25 cellular contexts compared by ENCODE assay signal in genomic region chr11:61735391-61735790, GRCh38. TPM values are rescaled to one million over a fixed set of nuclear protein-coding genes. Genes with fewer than 3 reads are reported as not detected.
DNase-seq lines count a peak whose midpoint lies in the region; FAIRE-seq and TF ChIP-seq lines count a peak whose summit lies in the region.
"Had no signal": no experiment of that assay in that cellular context is flagged by ENCODE, and none has a peak within 500 bp of the region (broad histone marks: within the 10 kb centered on the region; RNA-seq: fewer than 3 reads in every experiment).

No MANE protein-coding gene starts in this region.

- no peak overlapping the region for H3K27ac Mint-ChIP-seq in activated naive CD8-positive, alpha-beta T cell treated with anti-CD3 and anti-CD28 coated beads for 36 hours
- H3K27ac Mint-ChIP-seq: CD4-positive, alpha-beta memory T cell; CD4-positive, CD25-positive, alpha-beta regulatory T cell had no signal

- intact Hi-C loops in dorsolateral prefrontal cortex (cut with DNase I): loop anchor here (5.0 to 10.0 kb wide), 2 partner anchors 151 to 153 kb away; partner anchors contain the start of gene SYT7 (in 2 of the 2)
- intact Hi-C loops in kidney (cut with DNase I): no loop called here
- intact Hi-C loops in breast epithelium (cut with DNase I; ENCODE audit: low total_unique reads): loop anchor here (10.0 kb wide), 1 partner anchor 61 kb away; no protein-coding TSS in a partner anchor

- FAIRE-seq in kidney (lab: Jason Lieb, UNC): no peak
- FAIRE-seq: A204.1, G401.6, GM12891, GM19239 had no signal

- no peak overlapping the region for H3K9ac ChIP-seq in kidney (ENCODE audit: low read length in 2 of 2)
- H3K9ac ChIP-seq: BLaER1 had no signal

- H3K9me3 Mint-ChIP-seq in activated naive CD8-positive, alpha-beta T cell treated with anti-CD3 and anti-CD28 coated beads for 36 hours: no peaks in the 10 kb centered on the region
- H3K9me3 Mint-ChIP-seq: CD4-positive, alpha-beta memory T cell; CD8-positive, alpha-beta memory T cell had no signal

- no peaks in the 10 kb centered on the region for H3K27me3 Mint-ChIP-seq in activated naive CD8-positive, alpha-beta T cell treated with anti-CD3 and anti-CD28 coated beads for 36 hours
- H3K27me3 Mint-ChIP-seq: CD4-positive, alpha-beta memory T cell; CD4-positive, CD25-positive, alpha-beta regulatory T cell had no signal

- H3K27ac ChIP-seq in angular gyrus (ENCODE audit: low read depth, low read length) (peak overlapping the region; percentile 72), dorsolateral prefrontal cortex (peak overlapping the region in 39 of 59 donors; percentile 17 to 94 (median 68)), kidney (ENCODE audit: low read depth in 2 of 2, low read length in 2 of 2) (no peak overlapping the region), temporal lobe (ENCODE audit: low read depth, low read length) (peak overlapping the region; percentile 64), breast epithelium (no peak overlapping the region)
- H3K27ac ChIP-seq: BLaER1 had no signal

- TF ChIP-seq POLR2A in breast epithelium (IDR thresholded peaks at IDR 0.05): no peak

- H3K36me3 Mint-ChIP-seq in activated naive CD8-positive, alpha-beta T cell treated with anti-CD3 and anti-CD28 coated beads for 36 hours: no peaks in the 10 kb centered on the region
- H3K36me3 Mint-ChIP-seq: CD4-positive, alpha-beta memory T cell; CD4-positive, CD25-positive, alpha-beta regulatory T cell; CD8-positive, alpha-beta memory T cell had no signal

- no peaks in the 10 kb centered on the region for H3K27me3 ChIP-seq in dorsolateral prefrontal cortex
- H3K27me3 ChIP-seq in breast epithelium: no peaks in the 10 kb centered on the region
- H3K27me3 ChIP-seq: BE2C, BLaER1 had no signal

- no peak overlapping the region for H3K4me3 Mint-ChIP-seq in activated naive CD8-positive, alpha-beta T cell treated with anti-CD3 and anti-CD28 coated beads for 36 hours
- H3K4me3 Mint-ChIP-seq: CD14-positive monocyte; CD4-positive, alpha-beta memory T cell; CD4-positive, CD25-positive, alpha-beta regulatory T cell; CD8-positive, alpha-beta memory T cell had no signal

- TF ChIP-seq CTCF in dorsolateral prefrontal cortex (IDR thresholded peaks at IDR 0.05 in 54 of 56, conservative IDR thresholded peaks at IDR 0.05 in 2 of 56; ENCODE audit: low read depth in 1 of 56, partially characterized antibody in 56 of 56) (no peak), kidney (IDR thresholded peaks at IDR 0.05; ENCODE audit: borderline replicate concordance, extremely low read depth, insufficient read depth) (no peak), breast epithelium (IDR thresholded peaks at IDR 0.05) (no peak)

- H3K9me3 ChIP-seq in kidney (ENCODE audit: control insufficient read depth in 1 of 2, low read length in 2 of 2) (no peaks in the 10 kb centered on the region), breast epithelium (no peaks in the 10 kb centered on the region)
- H3K9me3 ChIP-seq: BE2C, BLaER1 had no signal

- no peak overlapping the region for H3K4me3 ChIP-seq in dorsolateral prefrontal cortex
- no peak overlapping the region for H3K4me3 ChIP-seq in kidney (ENCODE audit: low read length in 2 of 2)
- H3K4me3 ChIP-seq in breast epithelium: no peak overlapping the region
- H3K4me3 ChIP-seq: BLaER1 had no signal

- DNase-seq in dorsolateral prefrontal cortex (no peak), kidney (peak; percentile 68), NCI-H146 treated with DMSO at 0.1 percent for 48 hours (lab: John Stamatoyannopoulos, UW; ENCODE audit: unreplicated experiment) (no peak), breast epithelium (ENCODE audit: low spot score in 2 of 2) (no peak), RKO (ENCODE audit: low spot score) (no peak)
- DNase-seq in activated naive CD8-positive, alpha-beta T cell treated with anti-CD3 and anti-CD28 coated beads for 36 hours: no peak
- DNase-seq: 8988T; ACHN; BE2C; C1 segment of cervical spinal cord; CD4-positive, alpha-beta memory T cell; CD4-positive, CD25-positive, alpha-beta regulatory T cell; CD8-positive, alpha-beta memory T cell; COR-L47; DMS 273 treated with DMSO at 0.1 percent for 48 hours; DMS79 treated with DMSO at 0.1 percent for 48 hours; GF-D8 had no signal

- peaks cover 2% of the 10 kb centered on the region for H3K4me1 Mint-ChIP-seq in activated naive CD8-positive, alpha-beta T cell treated with anti-CD3 and anti-CD28 coated beads for 36 hours

- H3K36me3 ChIP-seq in kidney (ENCODE audit: control insufficient read depth in 1 of 2, insufficient read depth in 2 of 2, low read length in 2 of 2) (peaks cover 0 to 6% of the 10 kb centered on the region in 2 donors), breast epithelium (peaks cover 10% of the 10 kb centered on the region)
- H3K36me3 ChIP-seq: BE2C, BLaER1 had no signal

- H3K4me1 ChIP-seq in kidney (ENCODE audit: control insufficient read depth in 1 of 2, insufficient read depth in 1 of 2, low read depth in 1 of 2, low read length in 2 of 2) (peaks cover 0 to 3% of the 10 kb centered on the region in 2 donors), breast epithelium (peaks cover 0 to 11% of the 10 kb centered on the region in 2 donors)

RNA-seq across cellular contexts. Expression of gene MYRF, which starts 17.0 kb away (rescaled TPM):
- 100 to 1,000 TPM in 87 of 120 experiments, 10 to 100 TPM in 33; 23.0 to 708 (median 141) TPM for total RNA-seq in dorsolateral prefrontal cortex
- 36.3 TPM for total RNA-seq in kidney
- polyA plus RNA-seq in kidney (ENCODE audit: insufficient read depth, low read depth, low replicate concordance): 6.0 TPM
- total RNA-seq in temporal lobe: 1.2 TPM
- 1 to 10 TPM in 1 of 3 donors, under 1 TPM in 2; 0.32 to 6.9 (median 0.66) TPM for total RNA-seq in breast epithelium
- under 1 TPM; 0.68 to 0.70 TPM for total RNA-seq in activated naive CD8-positive, alpha-beta T cell treated with anti-CD3 and anti-CD28 coated beads for 36 hours

RNA-seq across cellular contexts. Expression of gene DAGLA, which starts 55.2 kb away (rescaled TPM):
- total RNA-seq in dorsolateral prefrontal cortex (10 to 100 TPM; 12.9 to 58.9 (median 36.2) TPM), kidney (3.9 TPM), temporal lobe (7.4 TPM), breast epithelium (1 to 10 TPM; 2.4 to 4.5 (median 3.3) TPM)
- polyA plus RNA-seq in kidney (ENCODE audit: insufficient read depth, low read depth, low replicate concordance): 1.4 TPM
- under 1 TPM; 0.12 to 0.22 TPM for total RNA-seq in activated naive CD8-positive, alpha-beta T cell treated with anti-CD3 and anti-CD28 coated beads for 36 hours
- polyA plus RNA-seq: CD8-positive, alpha-beta memory T cell had no signal

RNA-seq across cellular contexts. Expression of gene TMEM258, which starts 57.0 kb away (rescaled TPM):
- total RNA-seq in dorsolateral prefrontal cortex (100 to 1,000 TPM in 1 of 120 experiments, 10 to 100 TPM in 119; 40.6 to 123 (median 65.5) TPM), kidney (92.1 TPM), temporal lobe (17.2 TPM), breast epithelium (10 to 100 TPM; 35.4 to 55.4 (median 35.7) TPM)
- polyA plus RNA-seq in kidney (ENCODE audit: insufficient read depth, low read depth, low replicate concordance): 228 TPM
- 100 to 1,000 TPM; 143 TPM for total RNA-seq in activated naive CD8-positive, alpha-beta T cell treated with anti-CD3 and anti-CD28 coated beads for 36 hours

RNA-seq across cellular contexts. Expression of gene FEN1, which starts 57.3 kb away (rescaled TPM):
- total RNA-seq in dorsolateral prefrontal cortex: 10 to 100 TPM in 100 of 120 experiments, 1 to 10 TPM in 20; 4.7 to 24.3 (median 13.8) TPM
- total RNA-seq in kidney: 8.8 TPM
- 8.5 TPM for polyA plus RNA-seq in kidney (ENCODE audit: insufficient read depth, low read depth, low replicate concordance)
- total RNA-seq in temporal lobe: 10.6 TPM
- total RNA-seq in breast epithelium: 1 to 10 TPM; 5.9 to 9.2 (median 8.5) TPM
- total RNA-seq in activated naive CD8-positive, alpha-beta T cell treated with anti-CD3 and anti-CD28 coated beads for 36 hours: 100 to 1,000 TPM; 135 to 140 TPM

Comparison
In these comparisons a context has a peak if more than half of its experiments do, and no peak if none do; other contexts are left out.
1. H3K27ac ChIP-seq: peak in angular gyrus (single experiment), dorsolateral prefrontal cortex (39 of 59) and temporal lobe (single experiment); none in kidney (0 of 2) and breast epithelium (0 of 2).